ENCODE assay signal across 1 cellular context in the genomic region with DNA sequence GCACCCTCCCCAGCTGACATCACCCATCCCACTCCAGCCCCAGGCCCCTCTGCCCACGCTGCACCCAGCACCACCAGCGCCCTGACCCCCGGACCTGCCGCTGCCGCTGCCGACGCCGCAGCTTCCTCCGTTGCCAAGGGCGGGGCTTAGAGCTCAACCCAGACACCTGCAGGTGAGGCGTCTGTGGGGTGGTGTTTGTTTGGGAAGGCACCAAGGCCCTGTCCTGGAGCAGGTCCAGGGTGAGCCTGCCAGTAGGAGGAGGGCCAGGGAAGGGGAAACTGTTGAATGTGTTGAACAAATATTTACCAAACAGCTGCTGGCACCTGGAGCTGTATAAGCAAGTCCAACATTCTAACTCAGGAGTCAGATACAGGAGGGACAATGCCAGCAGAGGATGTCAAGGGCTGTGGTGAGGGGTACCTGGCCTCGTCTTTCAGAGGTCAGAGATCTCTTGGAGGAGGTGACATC.
TF ChIP-seq lines count a peak whose summit lies in the region.

No MANE protein-coding gene starts in this region.

TF ChIP-seq in HepG2, 621 proteins besides CTCF, POLR2A, EP300 and RAD21 (continued from another document and continues in another):
- TF ChIP-seq, protein P1, sequence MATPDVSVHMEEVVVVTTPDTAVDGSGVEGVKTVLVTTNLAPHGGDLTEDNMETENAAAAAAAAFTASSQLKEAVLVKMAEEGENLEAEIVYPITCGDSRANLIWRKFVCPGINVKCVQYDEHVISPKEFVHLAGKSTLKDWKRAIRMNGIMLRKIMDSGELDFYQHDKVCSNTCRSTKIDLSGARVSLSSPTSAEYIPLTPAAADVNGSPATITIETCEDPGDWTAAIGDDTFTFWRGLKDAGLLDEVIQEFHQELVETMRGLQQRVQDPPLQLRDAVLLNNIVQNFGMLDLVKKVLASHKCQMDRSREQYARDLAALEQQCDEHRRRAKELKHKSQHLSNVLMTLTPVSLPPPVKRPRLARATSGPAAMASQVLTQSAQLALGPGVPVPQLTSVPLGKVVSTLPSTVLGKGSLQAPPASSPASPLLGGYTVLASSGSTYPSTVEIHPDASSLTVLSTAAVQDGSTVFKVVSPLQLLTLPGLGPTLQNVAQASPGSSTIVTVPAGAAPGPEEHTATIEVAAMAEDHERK (CRISPR knock-in tag; IDR thresholded peaks at IDR 0.05; ENCODE audit: low read depth) = no peak
- TF ChIP-seq PHF8 (CRISPR knock-in tag; IDR thresholded peaks at IDR 0.05) (no peak), SP5 (CRISPR knock-in tag; IDR thresholded peaks at IDR 0.05; ENCODE audit: borderline replicate concordance, low read depth) (peak; percentile 95), ZNF619 (CRISPR knock-in tag; IDR thresholded peaks at IDR 0.05) (no peak), KDM1A (CRISPR knock-in tag; IDR thresholded peaks at IDR 0.05) (no peak), HMGA1 (CRISPR knock-in tag; conservative IDR thresholded peaks at IDR 0.05) (no peak), MTA3 (CRISPR knock-in tag; IDR thresholded peaks at IDR 0.05) (no peak), NFE2L2 (IDR thresholded peaks at IDR 0.05; ENCODE audit: low read length) (no peak), MTF2 (CRISPR knock-in tag; IDR thresholded peaks at IDR 0.05; ENCODE audit: borderline replicate concordance) (no peak), ZNF772 (CRISPR knock-in tag; IDR thresholded peaks at IDR 0.05) (no peak), HNRNPL (IDR thresholded peaks at IDR 0.05; ENCODE audit: low read depth, low read length) (peak; percentile 77), NFYC (CRISPR knock-in tag; IDR thresholded peaks at IDR 0.05) (peak; percentile 27; the same call in 1 of the 2 replicates), PRPF4 (IDR thresholded peaks at IDR 0.05; ENCODE audit: low read depth, low read length, poor library complexity, severe bottlenecking) (no peak), ZNF839 (CRISPR knock-in tag; IDR thresholded peaks at IDR 0.05; ENCODE audit: borderline replicate concordance) (no peak), ZNF337 (CRISPR knock-in tag; IDR thresholded peaks at IDR 0.05; ENCODE audit: borderline replicate concordance, low read depth) (no peak), RARG (CRISPR knock-in tag; IDR thresholded peaks at IDR 0.05; ENCODE audit: low read depth) (no peak), ZFP1 (CRISPR knock-in tag; IDR thresholded peaks at IDR 0.05) (no peak), CENPT (CRISPR knock-in tag; IDR thresholded peaks at IDR 0.05; ENCODE audit: low read depth) (no peak), ZNF431 (CRISPR knock-in tag; IDR thresholded peaks at IDR 0.05; ENCODE audit: borderline replicate concordance, low read depth) (no peak; the same call in 1 of the 2 replicates), ZNF326 (CRISPR knock-in tag; IDR thresholded peaks at IDR 0.05; ENCODE audit: borderline replicate concordance) (no peak), ZNF335 (CRISPR knock-in tag; IDR thresholded peaks at IDR 0.05) (no peak), ZNF556 (CRISPR knock-in tag; IDR thresholded peaks at IDR 0.05; ENCODE audit: borderline replicate concordance) (peak; percentile 63; the same call in 1 of the 2 replicates), FOXO1 (CRISPR knock-in tag; IDR thresholded peaks at IDR 0.05) (peak; percentile 53; the same call in 1 of the 2 replicates), SRY (CRISPR knock-in tag; IDR thresholded peaks at IDR 0.05) (no peak), ZBTB42 (CRISPR knock-in tag; IDR thresholded peaks at IDR 0.05) (no peak), ZNF460 (CRISPR knock-in tag; IDR thresholded peaks at IDR 0.05; ENCODE audit: borderline replicate concordance) (no peak), MTA1 (CRISPR knock-in tag; IDR thresholded peaks at IDR 0.05; ENCODE audit: borderline replicate concordance) (peak; percentile 76; the same call in 1 of the 2 replicates), ZNF792 (CRISPR knock-in tag; IDR thresholded peaks at IDR 0.05) (peak; percentile 28; the same call in 1 of the 2 replicates), NCOA5 (CRISPR knock-in tag; IDR thresholded peaks at IDR 0.05) (no peak)
- TF ChIP-seq, protein P2, sequence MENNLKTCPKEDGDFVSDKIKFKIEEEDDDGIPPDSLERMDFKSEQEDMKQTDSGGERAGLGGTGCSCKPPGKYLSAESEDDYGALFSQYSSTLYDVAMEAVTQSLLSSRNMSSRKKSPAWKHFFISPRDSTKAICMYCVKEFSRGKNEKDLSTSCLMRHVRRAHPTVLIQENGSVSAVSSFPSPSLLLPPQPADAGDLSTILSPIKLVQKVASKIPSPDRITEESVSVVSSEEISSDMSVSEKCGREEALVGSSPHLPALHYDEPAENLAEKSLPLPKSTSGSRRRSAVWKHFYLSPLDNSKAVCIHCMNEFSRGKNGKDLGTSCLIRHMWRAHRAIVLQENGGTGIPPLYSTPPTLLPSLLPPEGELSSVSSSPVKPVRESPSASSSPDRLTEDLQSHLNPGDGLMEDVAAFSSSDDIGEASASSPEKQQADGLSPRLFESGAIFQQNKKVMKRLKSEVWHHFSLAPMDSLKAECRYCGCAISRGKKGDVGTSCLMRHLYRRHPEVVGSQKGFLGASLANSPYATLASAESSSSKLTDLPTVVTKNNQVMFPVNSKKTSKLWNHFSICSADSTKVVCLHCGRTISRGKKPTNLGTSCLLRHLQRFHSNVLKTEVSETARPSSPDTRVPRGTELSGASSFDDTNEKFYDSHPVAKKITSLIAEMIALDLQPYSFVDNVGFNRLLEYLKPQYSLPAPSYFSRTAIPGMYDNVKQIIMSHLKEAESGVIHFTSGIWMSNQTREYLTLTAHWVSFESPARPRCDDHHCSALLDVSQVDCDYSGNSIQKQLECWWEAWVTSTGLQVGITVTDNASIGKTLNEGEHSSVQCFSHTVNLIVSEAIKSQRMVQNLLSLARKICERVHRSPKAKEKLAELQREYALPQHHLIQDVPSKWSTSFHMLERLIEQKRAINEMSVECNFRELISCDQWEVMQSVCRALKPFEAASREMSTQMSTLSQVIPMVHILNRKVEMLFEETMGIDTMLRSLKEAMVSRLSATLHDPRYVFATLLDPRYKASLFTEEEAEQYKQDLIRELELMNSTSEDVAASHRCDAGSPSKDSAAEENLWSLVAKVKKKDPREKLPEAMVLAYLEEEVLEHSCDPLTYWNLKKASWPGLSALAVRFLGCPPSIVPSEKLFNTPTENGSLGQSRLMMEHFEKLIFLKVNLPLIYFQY (CRISPR knock-in tag; IDR thresholded peaks at IDR 0.05; ENCODE audit: borderline replicate concordance) = no peak
- TF ChIP-seq, protein P3, sequence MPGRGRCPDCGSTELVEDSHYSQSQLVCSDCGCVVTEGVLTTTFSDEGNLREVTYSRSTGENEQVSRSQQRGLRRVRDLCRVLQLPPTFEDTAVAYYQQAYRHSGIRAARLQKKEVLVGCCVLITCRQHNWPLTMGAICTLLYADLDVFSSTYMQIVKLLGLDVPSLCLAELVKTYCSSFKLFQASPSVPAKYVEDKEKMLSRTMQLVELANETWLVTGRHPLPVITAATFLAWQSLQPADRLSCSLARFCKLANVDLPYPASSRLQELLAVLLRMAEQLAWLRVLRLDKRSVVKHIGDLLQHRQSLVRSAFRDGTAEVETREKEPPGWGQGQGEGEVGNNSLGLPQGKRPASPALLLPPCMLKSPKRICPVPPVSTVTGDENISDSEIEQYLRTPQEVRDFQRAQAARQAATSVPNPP (CRISPR knock-in tag; IDR thresholded peaks at IDR 0.05) = no peak
- TF ChIP-seq, protein P4, sequence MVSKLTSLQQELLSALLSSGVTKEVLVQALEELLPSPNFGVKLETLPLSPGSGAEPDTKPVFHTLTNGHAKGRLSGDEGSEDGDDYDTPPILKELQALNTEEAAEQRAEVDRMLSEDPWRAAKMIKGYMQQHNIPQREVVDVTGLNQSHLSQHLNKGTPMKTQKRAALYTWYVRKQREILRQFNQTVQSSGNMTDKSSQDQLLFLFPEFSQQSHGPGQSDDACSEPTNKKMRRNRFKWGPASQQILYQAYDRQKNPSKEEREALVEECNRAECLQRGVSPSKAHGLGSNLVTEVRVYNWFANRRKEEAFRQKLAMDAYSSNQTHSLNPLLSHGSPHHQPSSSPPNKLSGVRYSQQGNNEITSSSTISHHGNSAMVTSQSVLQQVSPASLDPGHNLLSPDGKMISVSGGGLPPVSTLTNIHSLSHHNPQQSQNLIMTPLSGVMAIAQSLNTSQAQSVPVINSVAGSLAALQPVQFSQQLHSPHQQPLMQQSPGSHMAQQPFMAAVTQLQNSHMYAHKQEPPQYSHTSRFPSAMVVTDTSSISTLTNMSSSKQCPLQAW (CRISPR knock-in tag; IDR thresholded peaks at IDR 0.05) = peak; percentile 87
- TF ChIP-seq, protein P5, sequence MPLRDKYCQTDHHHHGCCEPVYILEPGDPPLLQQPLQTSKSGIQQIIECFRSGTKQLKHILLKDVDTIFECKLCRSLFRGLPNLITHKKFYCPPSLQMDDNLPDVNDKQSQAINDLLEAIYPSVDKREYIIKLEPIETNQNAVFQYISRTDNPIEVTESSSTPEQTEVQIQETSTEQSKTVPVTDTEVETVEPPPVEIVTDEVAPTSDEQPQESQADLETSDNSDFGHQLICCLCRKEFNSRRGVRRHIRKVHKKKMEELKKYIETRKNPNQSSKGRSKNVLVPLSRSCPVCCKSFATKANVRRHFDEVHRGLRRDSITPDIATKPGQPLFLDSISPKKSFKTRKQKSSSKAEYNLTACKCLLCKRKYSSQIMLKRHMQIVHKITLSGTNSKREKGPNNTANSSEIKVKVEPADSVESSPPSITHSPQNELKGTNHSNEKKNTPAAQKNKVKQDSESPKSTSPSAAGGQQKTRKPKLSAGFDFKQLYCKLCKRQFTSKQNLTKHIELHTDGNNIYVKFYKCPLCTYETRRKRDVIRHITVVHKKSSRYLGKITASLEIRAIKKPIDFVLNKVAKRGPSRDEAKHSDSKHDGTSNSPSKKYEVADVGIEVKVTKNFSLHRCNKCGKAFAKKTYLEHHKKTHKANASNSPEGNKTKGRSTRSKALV (CRISPR knock-in tag; IDR thresholded peaks at IDR 0.05) = no peak
- TF ChIP-seq, protein P6, sequence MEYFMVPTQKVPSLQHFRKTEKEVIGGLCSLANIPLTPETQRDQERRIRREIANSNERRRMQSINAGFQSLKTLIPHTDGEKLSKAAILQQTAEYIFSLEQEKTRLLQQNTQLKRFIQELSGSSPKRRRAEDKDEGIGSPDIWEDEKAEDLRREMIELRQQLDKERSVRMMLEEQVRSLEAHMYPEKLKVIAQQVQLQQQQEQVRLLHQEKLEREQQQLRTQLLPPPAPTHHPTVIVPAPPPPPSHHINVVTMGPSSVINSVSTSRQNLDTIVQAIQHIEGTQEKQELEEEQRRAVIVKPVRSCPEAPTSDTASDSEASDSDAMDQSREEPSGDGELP (IDR thresholded peaks at IDR 0.05; ENCODE audit: borderline replicate concordance, low read depth) = peak; percentile 93
- TF ChIP-seq, protein P7, sequence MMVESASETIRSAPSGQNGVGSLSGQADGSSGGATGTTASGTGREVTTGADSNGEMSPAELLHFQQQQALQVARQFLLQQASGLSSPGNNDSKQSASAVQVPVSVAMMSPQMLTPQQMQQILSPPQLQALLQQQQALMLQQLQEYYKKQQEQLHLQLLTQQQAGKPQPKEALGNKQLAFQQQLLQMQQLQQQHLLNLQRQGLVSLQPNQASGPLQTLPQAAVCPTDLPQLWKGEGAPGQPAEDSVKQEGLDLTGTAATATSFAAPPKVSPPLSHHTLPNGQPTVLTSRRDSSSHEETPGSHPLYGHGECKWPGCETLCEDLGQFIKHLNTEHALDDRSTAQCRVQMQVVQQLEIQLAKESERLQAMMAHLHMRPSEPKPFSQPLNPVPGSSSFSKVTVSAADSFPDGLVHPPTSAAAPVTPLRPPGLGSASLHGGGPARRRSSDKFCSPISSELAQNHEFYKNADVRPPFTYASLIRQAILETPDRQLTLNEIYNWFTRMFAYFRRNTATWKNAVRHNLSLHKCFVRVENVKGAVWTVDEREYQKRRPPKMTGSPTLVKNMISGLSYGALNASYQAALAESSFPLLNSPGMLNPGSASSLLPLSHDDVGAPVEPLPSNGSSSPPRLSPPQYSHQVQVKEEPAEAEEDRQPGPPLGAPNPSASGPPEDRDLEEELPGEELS (CRISPR knock-in tag; IDR thresholded peaks at IDR 0.05) = peak; percentile 92
- TF ChIP-seq, protein P8, sequence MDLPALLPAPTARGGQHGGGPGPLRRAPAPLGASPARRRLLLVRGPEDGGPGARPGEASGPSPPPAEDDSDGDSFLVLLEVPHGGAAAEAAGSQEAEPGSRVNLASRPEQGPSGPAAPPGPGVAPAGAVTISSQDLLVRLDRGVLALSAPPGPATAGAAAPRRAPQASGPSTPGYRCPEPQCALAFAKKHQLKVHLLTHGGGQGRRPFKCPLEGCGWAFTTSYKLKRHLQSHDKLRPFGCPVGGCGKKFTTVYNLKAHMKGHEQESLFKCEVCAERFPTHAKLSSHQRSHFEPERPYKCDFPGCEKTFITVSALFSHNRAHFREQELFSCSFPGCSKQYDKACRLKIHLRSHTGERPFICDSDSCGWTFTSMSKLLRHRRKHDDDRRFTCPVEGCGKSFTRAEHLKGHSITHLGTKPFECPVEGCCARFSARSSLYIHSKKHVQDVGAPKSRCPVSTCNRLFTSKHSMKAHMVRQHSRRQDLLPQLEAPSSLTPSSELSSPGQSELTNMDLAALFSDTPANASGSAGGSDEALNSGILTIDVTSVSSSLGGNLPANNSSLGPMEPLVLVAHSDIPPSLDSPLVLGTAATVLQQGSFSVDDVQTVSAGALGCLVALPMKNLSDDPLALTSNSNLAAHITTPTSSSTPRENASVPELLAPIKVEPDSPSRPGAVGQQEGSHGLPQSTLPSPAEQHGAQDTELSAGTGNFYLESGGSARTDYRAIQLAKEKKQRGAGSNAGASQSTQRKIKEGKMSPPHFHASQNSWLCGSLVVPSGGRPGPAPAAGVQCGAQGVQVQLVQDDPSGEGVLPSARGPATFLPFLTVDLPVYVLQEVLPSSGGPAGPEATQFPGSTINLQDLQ (CRISPR knock-in tag; IDR thresholded peaks at IDR 0.05) = no peak
- TF ChIP-seq, protein P9, sequence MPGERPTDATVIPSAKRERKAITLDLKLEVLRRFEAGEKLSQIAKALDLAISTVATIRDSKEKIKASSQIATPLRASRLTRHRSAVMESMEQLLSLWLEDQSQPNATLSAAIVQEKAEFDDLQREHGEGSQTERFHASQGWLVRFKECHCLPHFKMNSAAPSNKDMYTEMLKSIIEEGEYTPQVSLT (CRISPR knock-in tag; IDR thresholded peaks at IDR 0.05; ENCODE audit: borderline replicate concordance, low read depth) = no peak
- TF ChIP-seq, protein P10, sequence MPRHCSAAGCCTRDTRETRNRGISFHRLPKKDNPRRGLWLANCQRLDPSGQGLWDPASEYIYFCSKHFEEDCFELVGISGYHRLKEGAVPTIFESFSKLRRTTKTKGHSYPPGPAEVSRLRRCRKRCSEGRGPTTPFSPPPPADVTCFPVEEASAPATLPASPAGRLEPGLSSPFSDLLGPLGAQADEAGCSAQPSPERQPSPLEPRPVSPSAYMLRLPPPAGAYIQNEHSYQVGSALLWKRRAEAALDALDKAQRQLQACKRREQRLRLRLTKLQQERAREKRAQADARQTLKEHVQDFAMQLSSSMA (CRISPR knock-in tag; IDR thresholded peaks at IDR 0.05) = no peak
- TF ChIP-seq, protein P11, sequence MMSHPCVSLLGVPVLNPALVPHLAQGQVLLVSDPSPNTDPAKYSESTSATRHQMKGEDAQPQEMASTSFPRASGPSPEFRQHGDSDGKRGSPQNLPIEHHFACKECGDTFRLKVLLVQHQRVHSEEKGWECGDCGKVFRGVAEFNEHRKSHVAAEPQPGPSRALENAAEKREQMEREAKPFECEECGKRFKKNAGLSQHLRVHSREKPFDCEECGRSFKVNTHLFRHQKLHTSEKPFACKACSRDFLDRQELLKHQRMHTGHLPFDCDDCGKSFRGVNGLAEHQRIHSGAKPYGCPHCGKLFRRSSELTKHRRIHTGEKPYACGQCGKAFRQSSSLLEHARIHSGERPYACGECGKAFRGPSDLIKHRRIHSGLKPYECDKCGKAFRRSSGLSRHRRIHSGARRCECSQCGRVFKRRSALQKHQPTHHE (CRISPR knock-in tag; IDR thresholded peaks at IDR 0.05; ENCODE audit: borderline replicate concordance) = no peak
- TF ChIP-seq, protein P12, sequence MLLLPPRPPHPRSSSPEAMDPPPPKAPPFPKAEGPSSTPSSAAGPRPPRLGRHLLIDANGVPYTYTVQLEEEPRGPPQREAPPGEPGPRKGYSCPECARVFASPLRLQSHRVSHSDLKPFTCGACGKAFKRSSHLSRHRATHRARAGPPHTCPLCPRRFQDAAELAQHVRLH (CRISPR knock-in tag; IDR thresholded peaks at IDR 0.05; ENCODE audit: borderline replicate concordance, low read depth) = no peak
